ENCODE assay signal across 11 cellular contexts in the genomic region with DNA sequence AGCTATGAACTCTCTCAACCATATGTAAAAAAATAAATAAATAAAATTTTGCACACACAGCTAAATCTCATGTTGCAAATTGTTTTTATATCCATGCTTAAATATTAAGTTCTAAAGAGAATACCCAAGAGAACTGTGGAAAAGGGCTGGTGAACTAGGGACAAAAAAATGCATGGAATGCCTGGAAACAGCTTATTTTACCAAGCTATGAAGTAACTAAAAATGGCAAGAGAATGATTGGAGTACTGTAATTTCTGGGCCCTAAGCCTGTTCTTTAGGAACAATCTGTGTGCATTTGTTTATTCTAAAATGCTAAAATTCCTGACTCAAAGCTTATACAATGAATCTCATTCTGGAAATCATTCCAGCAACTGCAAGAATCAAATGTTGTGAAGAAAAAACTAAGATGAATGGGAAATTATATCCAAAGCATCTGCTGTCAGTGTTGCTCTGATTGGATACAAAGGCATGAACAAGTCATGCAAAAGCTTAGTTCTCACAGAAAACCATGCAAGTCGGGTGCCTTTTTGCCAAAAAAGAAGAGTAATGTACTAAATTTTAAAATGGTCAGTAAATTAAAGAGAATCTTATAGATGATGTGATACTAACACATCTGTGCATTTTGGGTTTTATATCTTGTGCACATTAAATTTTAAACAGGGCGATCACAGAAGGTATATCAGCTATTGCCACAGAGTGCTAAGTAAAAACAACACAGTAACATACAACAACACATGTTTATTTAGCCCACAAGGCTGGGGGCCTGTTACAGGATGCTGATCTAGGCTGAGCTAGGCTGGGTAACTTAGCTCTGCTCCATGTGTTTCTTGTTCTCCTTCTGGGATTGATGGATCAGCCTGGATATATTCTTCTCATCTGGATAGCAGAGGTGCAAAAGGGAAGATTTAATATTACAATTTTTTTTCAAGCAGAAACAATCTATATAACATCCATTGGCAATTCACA.
DNase-seq lines count a peak whose midpoint lies in the region; ATAC-seq and TF ChIP-seq lines count a peak whose summit lies in the region.
"Had no signal": no experiment of that assay in that cellular context is flagged by ENCODE, and none has a peak within 500 bp of the region (broad histone marks: within the 10 kb centered on the region; RNA-seq: fewer than 3 reads in every experiment).

No MANE protein-coding gene starts in this region.

- H3K9me3 Mint-ChIP-seq in MCF 10A (ENCODE audit: unreplicated experiment) (no peaks in the 10 kb centered on the region), glutamatergic neuron (ENCODE audit: unreplicated experiment) (no peaks in the 10 kb centered on the region)

- CTCF ChIA-PET in MCF 10A (lab: Yijun Ruan, JAX), result interaction anchor here (0.6 to 0.7 kb wide), 3 partner anchors 36 to 661 kb away, joined by 3 to 4 read pairs (median 3); no protein-coding TSS in a partner anchor
- CTCF ChIA-PET in mammary epithelial cell (lab: Charles Lee; ENCODE audit: low non-redundant PET), result no interaction called here

- no peaks in the 10 kb centered on the region for H3K79me2 ChIP-seq in mammary epithelial cell (ENCODE audit: insufficient read depth, low read length)

- no TSS peak for BruUV-seq in MCF 10A (replicated peaks; lab: Mats Ljungman, UMichigan)
- BruUV-seq in mammary epithelial cell (replicated peaks; lab: Mats Ljungman, UMichigan), result no TSS peak

- peaks cover 6% of the 10 kb centered on the region for H3K4me1 ChIP-seq in mammary epithelial cell (ENCODE audit: insufficient read depth, low read length)

- intact Hi-C loops in MCF 10A (cut with micrococcal nuclease), result no loop called here
- intact Hi-C loops in mammary epithelial cell (cut with micrococcal nuclease), result no loop called here

- WGBS in mammary epithelial cell (ENCODE audit: low coverage, missing lambda C conversion rate), result 94% methylated on average over 2 of the region's 2 CpGs

- H3K27me3 ChIP-seq in mammary epithelial cell (ENCODE audit: insufficient read depth, low read length), result no peaks in the 10 kb centered on the region

- H4K20me1 ChIP-seq in mammary epithelial cell (ENCODE audit: insufficient read depth, low read length), result no peaks in the 10 kb centered on the region

- ATAC-seq in GM21717 (IDR thresholded peaks at IDR 0.05; ENCODE audit: unreplicated experiment), result no peak

- no peak overlapping the region for H3K4me2 ChIP-seq in mammary epithelial cell (ENCODE audit: insufficient read depth, low read depth, low read length)

- H3K9me3 ChIP-seq in mammary epithelial cell (replicated peaks; ENCODE audit: insufficient read depth, low read length), result no peaks in the 10 kb centered on the region

- in situ Hi-C loops in mammary epithelial cell (cut with MboI; ENCODE audit: low sequenced_read_pairs in 2 of 2) (no loop called here), astrocyte of the cerebellum (cut with HindIII; ENCODE audit: low sequenced_read_pairs) (no loop called here)

- DNase-seq in MCF 10A (ENCODE audit: unreplicated experiment) (peak; percentile 55), mammary epithelial cell (no peak), astrocyte of the cerebellum (ENCODE audit: low read depth) (peak; percentile 80), iris pigment epithelial cell (ENCODE audit: low read depth) (peak; percentile 77), NAMALWA (ENCODE audit: low spot score) (no peak), hypothalamus (lab: John Stamatoyannopoulos, UW) (no peak), glutamatergic neuron (no peak)
- DNase-seq: 8988T, NCI-H2029 had no signal

- H3K4me3 Mint-ChIP-seq in MCF 10A (ENCODE audit: unreplicated experiment), result no peak overlapping the region
- H3K4me3 Mint-ChIP-seq in glutamatergic neuron (ENCODE audit: unreplicated experiment), result no peak overlapping the region

- H3K9ac ChIP-seq in mammary epithelial cell (ENCODE audit: insufficient read depth, low read length), result no peak overlapping the region

- H3K4me3 ChIP-seq in mammary epithelial cell (replicated peaks in 1 of 3; ENCODE audit: insufficient read depth in 1 of 3, low read depth in 2 of 3, low read length in 3 of 3) (no peak overlapping the region), astrocyte of the cerebellum (ENCODE audit: low read depth, low read length) (no peak overlapping the region)
- H3K4me3 ChIP-seq: skin epidermis had no signal

- H3K27ac Mint-ChIP-seq in MCF 10A (ENCODE audit: low read depth, unreplicated experiment), result no peak overlapping the region
- H3K27ac Mint-ChIP-seq in glutamatergic neuron (ENCODE audit: unreplicated experiment), result no peak overlapping the region

- no peaks in the 10 kb centered on the region for H3K4me1 Mint-ChIP-seq in MCF 10A (ENCODE audit: insufficient read depth, unreplicated experiment)
- H3K4me1 Mint-ChIP-seq in glutamatergic neuron (ENCODE audit: low read depth, unreplicated experiment), result no peaks in the 10 kb centered on the region

- no peak for TF ChIP-seq CTCF in MCF 10A (IDR thresholded peaks at IDR 0.05; ENCODE audit: unreplicated experiment)
- TF ChIP-seq CTCF in mammary epithelial cell (conservative IDR thresholded peaks at IDR 0.05 in 1 of 2, IDR thresholded peaks at IDR 0.05 in 1 of 2; ENCODE audit: extremely low read depth in 1 of 2, insufficient read depth in 1 of 2, low read depth in 1 of 2, low read length in 2 of 2), result no peak
- no peak for TF ChIP-seq CTCF in astrocyte of the cerebellum (IDR thresholded peaks at IDR 0.05; ENCODE audit: low read depth, low read length, missing control alignments)
- no peak for TF ChIP-seq CTCF in glutamatergic neuron (IDR thresholded peaks at IDR 0.05; ENCODE audit: partially characterized antibody, unreplicated experiment)

- H3K27ac ChIP-seq in mammary epithelial cell (ENCODE audit: insufficient read depth, low read depth, low read length), result no peak overlapping the region

- POLR2A ChIA-PET in MCF 10A (lab: Yijun Ruan, JAX), result interaction anchor here (0.9 kb wide), 1 partner anchor 12 kb away, joined by 3 read pairs; no protein-coding TSS in a partner anchor

- H2AFZ ChIP-seq in mammary epithelial cell (ENCODE audit: low read depth, low read length), result no peak overlapping the region

- H3K36me3 Mint-ChIP-seq in MCF 10A (ENCODE audit: insufficient read depth, unreplicated experiment), result no peaks in the 10 kb centered on the region
- no peaks in the 10 kb centered on the region for H3K36me3 Mint-ChIP-seq in glutamatergic neuron (ENCODE audit: unreplicated experiment)

- H3K27me3 Mint-ChIP-seq in MCF 10A (ENCODE audit: insufficient read depth, unreplicated experiment), result no peaks in the 10 kb centered on the region
- no peaks in the 10 kb centered on the region for H3K27me3 Mint-ChIP-seq in glutamatergic neuron (ENCODE audit: unreplicated experiment)

- dilution Hi-C loops in mammary epithelial cell (cut with HindIII; ENCODE audit: low sequenced_read_pairs), result no loop called here

- no peaks in the 10 kb centered on the region for H3K36me3 ChIP-seq in mammary epithelial cell (ENCODE audit: insufficient read depth, low read length)

Comparison
In these comparisons a context has a peak if more than half of its experiments do, and no peak if none do; other contexts are left out.
1. DNase-seq: peak in MCF 10A (single experiment), astrocyte of the cerebellum (single experiment) and iris pigment epithelial cell (single experiment); none in mammary epithelial cell (single experiment), NAMALWA (single experiment), hypothalamus (0 of 51) and glutamatergic neuron (single experiment).